20 cellular contexts compared by ENCODE assay signal in the genomic region with DNA sequence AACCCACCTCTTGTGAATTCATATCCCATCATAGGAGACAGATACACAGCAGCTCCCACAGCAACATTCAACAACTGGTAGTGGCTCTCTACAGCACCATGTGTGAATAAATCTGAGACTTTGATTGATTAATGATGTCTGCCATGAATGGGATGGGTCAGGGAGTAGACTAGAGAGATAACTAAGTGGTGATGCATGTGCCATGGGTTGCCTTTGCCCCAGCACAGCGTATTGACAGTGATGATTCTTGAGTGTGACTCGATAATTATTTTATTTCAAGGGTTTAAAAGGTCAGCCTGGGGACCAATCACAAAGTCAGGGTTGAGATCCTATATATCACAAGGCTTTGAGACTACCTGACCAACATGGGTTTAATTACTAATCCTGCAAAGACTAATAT.
DNase-seq lines count a peak whose midpoint lies in the region; ATAC-seq, FAIRE-seq and TF ChIP-seq lines count a peak whose summit lies in the region.
"Had no signal": no experiment of that assay in that cellular context is flagged by ENCODE, and none has a peak within 500 bp of the region (broad histone marks: within the 10 kb centered on the region; RNA-seq: fewer than 3 reads in every experiment).

No MANE protein-coding gene starts in this region.

- no peaks in the 10 kb centered on the region for H3F3A ChIP-seq in SK-N-SH (replicated peaks; ENCODE audit: insufficient read depth)

- WGBS in SK-N-SH (ENCODE audit: low lambda C conversion rate) = 55% methylated on average over 2 of the region's 2 CpGs

- no peak for TF ChIP-seq RAD21 in SK-N-SH (IDR thresholded peaks at IDR 0.05; ENCODE audit: low read length)

- H4K20me1 ChIP-seq in SK-N-SH (ENCODE audit: insufficient read depth) = no peaks in the 10 kb centered on the region

- no peak for FAIRE-seq in frontal cortex (lab: Jason Lieb, UNC)
- FAIRE-seq: HTR-8/SVneo, K562 had no signal

- H3K36me3 ChIP-seq in SK-N-SH (replicated peaks in 1 of 2; ENCODE audit: control insufficient read depth in 1 of 2, insufficient read depth in 2 of 2, low read length in 1 of 2) (no peaks in the 10 kb centered on the region), mucosa of descending colon (ENCODE audit: low read depth) (no peaks in the 10 kb centered on the region)
- H3K36me3 ChIP-seq: BE2C, MG63, SJSA1 had no signal

- H3K4me2 ChIP-seq in SK-N-SH = no peak overlapping the region

- POLR2A ChIA-PET in SK-N-SH (lab: Yijun Ruan, JAX) = no interaction called here
- POLR2A ChIA-PET in RWPE1 (lab: Yijun Ruan, JAX; ENCODE audit: low non-redundant PET) = no interaction called here

- no peak overlapping the region for H3K4me3 ChIP-seq in SK-N-SH (ENCODE audit: low read depth in 2 of 2, low read length in 1 of 2)
- no peak overlapping the region for H3K4me3 ChIP-seq in epithelial cell of proximal tubule (ENCODE audit: low read depth, low read length)
- H3K4me3 ChIP-seq in mucosa of descending colon = no peak overlapping the region
- H3K4me3 ChIP-seq: K562, MG63, SJSA1 had no signal

- no peak overlapping the region for H3K9ac ChIP-seq in SK-N-SH

- peaks cover 15% of the 10 kb centered on the region; the same call in 1 of the 2 replicates for H3K79me2 ChIP-seq in SK-N-SH (ENCODE audit: insufficient read depth)

- no peak overlapping the region for H3K27ac ChIP-seq in SK-N-SH (ENCODE audit: low read depth in 2 of 2, low read length in 1 of 2)
- H3K27ac ChIP-seq in RWPE1 = no peak overlapping the region
- H3K27ac ChIP-seq: 22Rv1, SJSA1 had no signal

- CTCF ChIA-PET in SK-N-SH (lab: Yijun Ruan, JAX) (interaction anchor here (0.6 to 5.0 kb wide), 45 partner anchors 8 to 700 kb away, joined by 3 to 102 read pairs (median 5); no protein-coding TSS in a partner anchor), RWPE1 (lab: Yijun Ruan, JAX) (interaction anchor here (0.5 to 1.4 kb wide), 5 partner anchors 108 to 559 kb away, joined by 3 to 11 read pairs (median 5); no protein-coding TSS in a partner anchor)

- no peaks in the 10 kb centered on the region for H3K9me2 ChIP-seq in SK-N-SH

- no peaks in the 10 kb centered on the region for H3K4me1 ChIP-seq in SK-N-SH (ENCODE audit: control insufficient read depth in 1 of 2, insufficient read depth in 2 of 2, low read depth in 1 of 2, low read length in 1 of 2)
- H3K4me1 ChIP-seq in mucosa of descending colon (ENCODE audit: low read depth) = no peaks in the 10 kb centered on the region
- H3K4me1 ChIP-seq: BE2C, SJSA1 had no signal

- DNase-seq in SK-N-SH = no peak
- no peak for DNase-seq in epithelial cell of proximal tubule (ENCODE audit: low read depth)
- DNase-seq in mucosa of descending colon = no peak
- no peak for DNase-seq in stimulated activated CD8-positive, alpha-beta memory T cell treated with anti-CD3 and anti-CD28 coated beads, Interleukin-4, amount 100 ng/mL, for 48 hours
- DNase-seq in RWPE1 (ENCODE audit: low spot score) = no peak
- no peak for DNase-seq in frontal cortex (ENCODE audit: low spot score in 2 of 2)
- DNase-seq: BE2C; CD8-positive, alpha-beta memory T cell; DMS 273 treated with DMSO at 0.1 percent for 48 hours; DMS79 treated with DMSO at 0.1 percent for 48 hours; MG63; NCI-H1930; NK-92 treated with Interleukin-12 subunit alpha and Interleukin-12 subunit beta, amount 100 ng/mL, for 24 hours; PC-3 had no signal

- H3K9me3 ChIP-seq in SK-N-SH = peaks cover 7% of the 10 kb centered on the region; the same call in 1 of the 2 replicates
- no peaks in the 10 kb centered on the region for H3K9me3 ChIP-seq in mucosa of descending colon
- H3K9me3 ChIP-seq: BE2C, MG63, SJSA1 had no signal

- intact Hi-C loops in mucosa of descending colon (cut with DNase I, micrococcal nuclease) = loop anchor here in 1 of 2 donors (10.0 kb wide), 1 partner anchor 198 kb away; no protein-coding TSS in a partner anchor

- TF ChIP-seq CTCF in SK-N-SH (IDR thresholded peaks at IDR 0.05) (no peak), epithelial cell of proximal tubule (conservative IDR thresholded peaks at IDR 0.05; ENCODE audit: low read depth, low read length) (peak; percentile 11), mucosa of descending colon (IDR thresholded peaks at IDR 0.05) (no peak), RWPE1 (conservative IDR thresholded peaks at IDR 0.05; ENCODE audit: low read depth) (no peak)

- H3K27me3 ChIP-seq in SK-N-SH (ENCODE audit: insufficient read depth) = no peaks in the 10 kb centered on the region
- H3K27me3 ChIP-seq: MG63, SJSA1 had no signal

- no peak; the same call in 2 of the 3 replicates for ATAC-seq in SK-N-SH treated with all-trans-retinoic acid at 6 μM for 48 hours
- peak; percentile 29 for ATAC-seq in mucosa of descending colon
- ATAC-seq: K562, PC-3, Right ventricle myocardium inferior had no signal

- TF ChIP-seq EP300 in SK-N-SH (IDR thresholded peaks at IDR 0.05; ENCODE audit: borderline replicate concordance in 1 of 2, low read depth in 1 of 2, low read length in 1 of 2) = no peak

- no peak overlapping the region for H2AFZ ChIP-seq in SK-N-SH (ENCODE audit: low read depth)

TF ChIP-seq in SK-N-SH, 30 proteins besides CTCF, POLR2A, EP300 and RAD21:
- TF ChIP-seq, protein P1, sequence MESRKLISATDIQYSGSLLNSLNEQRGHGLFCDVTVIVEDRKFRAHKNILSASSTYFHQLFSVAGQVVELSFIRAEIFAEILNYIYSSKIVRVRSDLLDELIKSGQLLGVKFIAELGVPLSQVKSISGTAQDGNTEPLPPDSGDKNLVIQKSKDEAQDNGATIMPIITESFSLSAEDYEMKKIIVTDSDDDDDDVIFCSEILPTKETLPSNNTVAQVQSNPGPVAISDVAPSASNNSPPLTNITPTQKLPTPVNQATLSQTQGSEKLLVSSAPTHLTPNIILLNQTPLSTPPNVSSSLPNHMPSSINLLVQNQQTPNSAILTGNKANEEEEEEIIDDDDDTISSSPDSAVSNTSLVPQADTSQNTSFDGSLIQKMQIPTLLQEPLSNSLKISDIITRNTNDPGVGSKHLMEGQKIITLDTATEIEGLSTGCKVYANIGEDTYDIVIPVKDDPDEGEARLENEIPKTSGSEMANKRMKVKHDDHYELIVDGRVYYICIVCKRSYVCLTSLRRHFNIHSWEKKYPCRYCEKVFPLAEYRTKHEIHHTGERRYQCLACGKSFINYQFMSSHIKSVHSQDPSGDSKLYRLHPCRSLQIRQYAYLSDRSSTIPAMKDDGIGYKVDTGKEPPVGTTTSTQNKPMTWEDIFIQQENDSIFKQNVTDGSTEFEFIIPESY (IDR thresholded peaks at IDR 0.05; ENCODE audit: borderline replicate concordance, low read depth) = no peak
- TF ChIP-seq, protein P2, sequence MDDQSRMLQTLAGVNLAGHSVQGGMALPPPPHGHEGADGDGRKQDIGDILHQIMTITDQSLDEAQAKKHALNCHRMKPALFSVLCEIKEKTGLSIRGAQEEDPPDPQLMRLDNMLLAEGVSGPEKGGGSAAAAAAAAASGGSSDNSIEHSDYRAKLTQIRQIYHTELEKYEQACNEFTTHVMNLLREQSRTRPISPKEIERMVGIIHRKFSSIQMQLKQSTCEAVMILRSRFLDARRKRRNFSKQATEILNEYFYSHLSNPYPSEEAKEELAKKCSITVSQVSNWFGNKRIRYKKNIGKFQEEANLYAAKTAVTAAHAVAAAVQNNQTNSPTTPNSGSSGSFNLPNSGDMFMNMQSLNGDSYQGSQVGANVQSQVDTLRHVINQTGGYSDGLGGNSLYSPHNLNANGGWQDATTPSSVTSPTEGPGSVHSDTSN (IDR thresholded peaks at IDR 0.05) = 0 out of 2 replicates have a peak, but pooled peaks have one; percentile 3
TF ChIP-seq in SK-N-SH: peak in this region for 1.

TF ChIP-seq in SK-N-SH treated with all-trans-retinoic acid at 6 μM for 48 hours, 23 proteins besides CTCF, POLR2A, EP300 and RAD21:
- no peak for TF ChIP-seq ISL1 (CRISPR knock-in tag; IDR thresholded peaks at IDR 0.05)
- no peak for TF ChIP-seq ZFP30 (CRISPR knock-in tag; IDR thresholded peaks at IDR 0.05)
- TF ChIP-seq ESRRG (CRISPR knock-in tag; IDR thresholded peaks at IDR 0.05) = no peak
- TF ChIP-seq, protein P3, sequence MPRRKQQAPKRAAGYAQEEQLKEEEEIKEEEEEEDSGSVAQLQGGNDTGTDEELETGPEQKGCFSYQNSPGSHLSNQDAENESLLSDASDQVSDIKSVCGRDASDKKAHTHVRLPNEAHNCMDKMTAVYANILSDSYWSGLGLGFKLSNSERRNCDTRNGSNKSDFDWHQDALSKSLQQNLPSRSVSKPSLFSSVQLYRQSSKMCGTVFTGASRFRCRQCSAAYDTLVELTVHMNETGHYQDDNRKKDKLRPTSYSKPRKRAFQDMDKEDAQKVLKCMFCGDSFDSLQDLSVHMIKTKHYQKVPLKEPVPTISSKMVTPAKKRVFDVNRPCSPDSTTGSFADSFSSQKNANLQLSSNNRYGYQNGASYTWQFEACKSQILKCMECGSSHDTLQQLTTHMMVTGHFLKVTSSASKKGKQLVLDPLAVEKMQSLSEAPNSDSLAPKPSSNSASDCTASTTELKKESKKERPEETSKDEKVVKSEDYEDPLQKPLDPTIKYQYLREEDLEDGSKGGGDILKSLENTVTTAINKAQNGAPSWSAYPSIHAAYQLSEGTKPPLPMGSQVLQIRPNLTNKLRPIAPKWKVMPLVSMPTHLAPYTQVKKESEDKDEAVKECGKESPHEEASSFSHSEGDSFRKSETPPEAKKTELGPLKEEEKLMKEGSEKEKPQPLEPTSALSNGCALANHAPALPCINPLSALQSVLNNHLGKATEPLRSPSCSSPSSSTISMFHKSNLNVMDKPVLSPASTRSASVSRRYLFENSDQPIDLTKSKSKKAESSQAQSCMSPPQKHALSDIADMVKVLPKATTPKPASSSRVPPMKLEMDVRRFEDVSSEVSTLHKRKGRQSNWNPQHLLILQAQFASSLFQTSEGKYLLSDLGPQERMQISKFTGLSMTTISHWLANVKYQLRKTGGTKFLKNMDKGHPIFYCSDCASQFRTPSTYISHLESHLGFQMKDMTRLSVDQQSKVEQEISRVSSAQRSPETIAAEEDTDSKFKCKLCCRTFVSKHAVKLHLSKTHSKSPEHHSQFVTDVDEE (CRISPR knock-in tag; IDR thresholded peaks at IDR 0.05) = no peak
